22 cellular contexts compared by ENCODE assay signal in genomic region chr12:57027805-57028153, GRCh38. TPM values are rescaled to one million over a fixed set of nuclear protein-coding genes. Genes with fewer than 3 reads are reported as not detected.
DNase-seq lines count a peak whose midpoint lies in the region; ATAC-seq, FAIRE-seq and TF ChIP-seq lines count a peak whose summit lies in the region.
"Had no signal": no experiment of that assay in that cellular context is flagged by ENCODE, and none has a peak within 500 bp of the region (broad histone marks: within the 10 kb centered on the region; RNA-seq: fewer than 3 reads in every experiment).

No MANE protein-coding gene starts in this region.

- H3K9me3 ChIP-seq in Loucy (ENCODE audit: insufficient read depth, low read depth, low read length): no peaks in the 10 kb centered on the region
- H3K9me3 ChIP-seq: heart right ventricle, Peyer's patch, SK-N-SH, suprapubic skin had no signal

- peaks cover 42% of the 10 kb centered on the region for H3K4me1 Mint-ChIP-seq in activated CD8-positive, alpha-beta T cell treated with anti-CD3 and anti-CD28 coated beads for 36 hours (ENCODE audit: low read depth)
- peaks cover 35% of the 10 kb centered on the region for H3K4me1 Mint-ChIP-seq in activated CD8-positive, alpha-beta T cell treated with anti-CD3 and anti-CD28 coated beads, Interleukin-2, amount 10 ng/mL, durations not matched to agents 7 days and 5 days (ENCODE audit: low read depth)
- H3K4me1 Mint-ChIP-seq in activated T-helper 2 cell treated with anti-CD3 and anti-CD28 coated beads, Interferon-gamma antibody, Interleukin-2, Interleukin-4, amounts not matched to agents 10 μg/mL and 5 μg/mL and 100 μg/mL, durations not matched to agents 14 hours and 24 hours and 36 hours (ENCODE audit: low read depth): peaks cover 35% of the 10 kb centered on the region
- peaks cover 35 to 42% (median 41%) of the 10 kb centered on the region in 4 donors for H3K4me1 Mint-ChIP-seq in naive thymus-derived CD8-positive, alpha-beta T cell
- H3K4me1 Mint-ChIP-seq in chondrocyte (ENCODE audit: low read depth): no peaks in the 10 kb centered on the region

- peaks cover 37% of the 10 kb centered on the region for H3K4me1 ChIP-seq in Loucy (ENCODE audit: insufficient read depth, low read length, poor library complexity, severe bottlenecking)

- DNase-seq in activated CD8-positive, alpha-beta T cell treated with anti-CD3 and anti-CD28 coated beads for 36 hours: peak; percentile 28
- no peak for DNase-seq in activated CD8-positive, alpha-beta T cell treated with anti-CD3 and anti-CD28 coated beads, Interleukin-2, amount 10 ng/mL, durations not matched to agents 7 days and 5 days
- DNase-seq in activated T-helper 2 cell treated with anti-CD3 and anti-CD28 coated beads, Interferon-gamma antibody, Interleukin-2, Interleukin-4, amounts not matched to agents 10 μg/mL and 5 μg/mL and 100 μg/mL, durations not matched to agents 14 hours and 24 hours and 36 hours (ENCODE audit: low spot score): no peak
- peak in 1 of 10 donors; percentile 37 for DNase-seq in naive thymus-derived CD8-positive, alpha-beta T cell
- DNase-seq in GM19239 (ENCODE audit: insufficient read length, low spot score): no peak
- no peak for DNase-seq in chondrocyte (ENCODE audit: low spot score)
- DNase-seq: COR-L47, heart right ventricle, NCI-H146, NCI-H774 had no signal

- H3K4me2 ChIP-seq in Loucy (ENCODE audit: low read depth, low read length, poor library complexity, severe bottlenecking): no peak overlapping the region
- H3K4me2 ChIP-seq: SK-N-SH had no signal

- H2AFZ ChIP-seq in Loucy (ENCODE audit: low read length): no peak overlapping the region

- H3K36me3 Mint-ChIP-seq in activated CD8-positive, alpha-beta T cell treated with anti-CD3 and anti-CD28 coated beads for 36 hours (ENCODE audit: low read depth): no peaks in the 10 kb centered on the region
- H3K36me3 Mint-ChIP-seq in activated CD8-positive, alpha-beta T cell treated with anti-CD3 and anti-CD28 coated beads, Interleukin-2, amount 10 ng/mL, durations not matched to agents 7 days and 5 days (ENCODE audit: low read depth): no peaks in the 10 kb centered on the region
- H3K36me3 Mint-ChIP-seq in activated T-helper 2 cell treated with anti-CD3 and anti-CD28 coated beads, Interferon-gamma antibody, Interleukin-2, Interleukin-4, amounts not matched to agents 10 μg/mL and 5 μg/mL and 100 μg/mL, durations not matched to agents 14 hours and 24 hours and 36 hours (ENCODE audit: low read depth): no peaks in the 10 kb centered on the region
- H3K36me3 Mint-ChIP-seq in naive thymus-derived CD8-positive, alpha-beta T cell: no peaks in the 10 kb centered on the region
- no peaks in the 10 kb centered on the region for H3K36me3 Mint-ChIP-seq in chondrocyte (ENCODE audit: low read depth)
- H3K36me3 Mint-ChIP-seq: mesothelial cell of epicardium had no signal

- H3K27me3 Mint-ChIP-seq in activated CD8-positive, alpha-beta T cell treated with anti-CD3 and anti-CD28 coated beads for 36 hours: no peaks in the 10 kb centered on the region
- H3K27me3 Mint-ChIP-seq in activated CD8-positive, alpha-beta T cell treated with anti-CD3 and anti-CD28 coated beads, Interleukin-2, amount 10 ng/mL, durations not matched to agents 7 days and 5 days (ENCODE audit: low read depth): peaks cover 2% of the 10 kb centered on the region
- no peaks in the 10 kb centered on the region for H3K27me3 Mint-ChIP-seq in activated T-helper 2 cell treated with anti-CD3 and anti-CD28 coated beads, Interferon-gamma antibody, Interleukin-2, Interleukin-4, amounts not matched to agents 10 μg/mL and 5 μg/mL and 100 μg/mL, durations not matched to agents 14 hours and 24 hours and 36 hours (ENCODE audit: low read depth)
- no peaks in the 10 kb centered on the region for H3K27me3 Mint-ChIP-seq in naive thymus-derived CD8-positive, alpha-beta T cell
- peaks cover 48% of the 10 kb centered on the region for H3K27me3 Mint-ChIP-seq in chondrocyte (ENCODE audit: low read depth)

- FAIRE-seq in GM19239 (lab: Jason Lieb, UNC): no peak
- FAIRE-seq: H54, TTC549 had no signal

- no peaks in the 10 kb centered on the region for H3K36me3 ChIP-seq in Loucy (ENCODE audit: insufficient read depth, low read length)
- H3K36me3 ChIP-seq: cardiac muscle cell, heart right ventricle, suprapubic skin had no signal

- no peaks in the 10 kb centered on the region for H3K9me3 Mint-ChIP-seq in activated CD8-positive, alpha-beta T cell treated with anti-CD3 and anti-CD28 coated beads for 36 hours
- H3K9me3 Mint-ChIP-seq in activated CD8-positive, alpha-beta T cell treated with anti-CD3 and anti-CD28 coated beads, Interleukin-2, amount 10 ng/mL, durations not matched to agents 7 days and 5 days (ENCODE audit: insufficient read depth): no peaks in the 10 kb centered on the region
- H3K9me3 Mint-ChIP-seq in activated T-helper 2 cell treated with anti-CD3 and anti-CD28 coated beads, Interferon-gamma antibody, Interleukin-2, Interleukin-4, amounts not matched to agents 10 μg/mL and 5 μg/mL and 100 μg/mL, durations not matched to agents 14 hours and 24 hours and 36 hours: no peaks in the 10 kb centered on the region
- no peaks in the 10 kb centered on the region for H3K9me3 Mint-ChIP-seq in naive thymus-derived CD8-positive, alpha-beta T cell
- H3K9me3 Mint-ChIP-seq in chondrocyte (ENCODE audit: low read depth): no peaks in the 10 kb centered on the region
- H3K9me3 Mint-ChIP-seq: mesothelial cell of epicardium had no signal

- H3K27me3 ChIP-seq in Loucy (ENCODE audit: insufficient read depth, low read length, poor library complexity, severe bottlenecking): no peaks in the 10 kb centered on the region
- H3K27me3 ChIP-seq: cardiac muscle cell, Peyer's patch, suprapubic skin had no signal

- H3K9me2 ChIP-seq in Loucy (replicated peaks; ENCODE audit: low read depth, low read length): no peaks in the 10 kb centered on the region
- H3K9me2 ChIP-seq: SK-N-SH had no signal

- no peaks in the 10 kb centered on the region for H3F3A ChIP-seq in Loucy (ENCODE audit: low read depth)

- intact Hi-C loops in activated CD8-positive, alpha-beta T cell treated with anti-CD3 and anti-CD28 coated beads for 36 hours (cut with micrococcal nuclease): no loop called here
- intact Hi-C loops in activated T-helper 2 cell treated with anti-CD3 and anti-CD28 coated beads, Interferon-gamma antibody, Interleukin-2, Interleukin-4, amounts not matched to agents 10 μg/mL and 5 μg/mL and 100 μg/mL, durations not matched to agents 14 hours and 24 hours and 36 hours (cut with micrococcal nuclease): loop anchor here (2.0 kb wide), 1 partner anchor 17 kb away; no protein-coding TSS in a partner anchor

- POLR2A ChIA-PET in activated CD8-positive, alpha-beta T cell treated with anti-CD3 and anti-CD28 coated beads for 36 hours (lab: Charles Lee): interaction anchor here (0.7 to 3.7 kb wide), 8 partner anchors 9 to 270 kb away, joined by 3 to 15 read pairs (median 5); partner anchors contain the start of genes NAB2, STAT6 and ZBTB39
- POLR2A ChIA-PET in activated CD8-positive, alpha-beta T cell treated with anti-CD3 and anti-CD28 coated beads, Interleukin-2, amount 10 ng/mL, durations not matched to agents 7 days and 5 days (lab: Charles Lee): interaction anchor here (0.7 to 1.3 kb wide), 6 partner anchors 16 to 405 kb away, joined by 3 to 5 read pairs (median 3); partner anchors contain the start of gene NACA
- POLR2A ChIA-PET in naive thymus-derived CD8-positive, alpha-beta T cell (lab: Charles Lee): interaction anchor here (0.5 to 2.0 kb wide), 5 partner anchors 13 to 264 kb away, joined by 3 to 6 read pairs (median 5); partner anchors contain the start of gene STAT6

- ATAC-seq in activated CD8-positive, alpha-beta T cell treated with anti-CD3 and anti-CD28 coated beads for 36 hours: peak; percentile 61
- ATAC-seq in activated CD8-positive, alpha-beta T cell treated with anti-CD3 and anti-CD28 coated beads, Interleukin-2, amount 10 ng/mL, durations not matched to agents 7 days and 5 days: no peak
- no peak for ATAC-seq in naive thymus-derived CD8-positive, alpha-beta T cell
- ATAC-seq in GM21529 (IDR thresholded peaks at IDR 0.05; ENCODE audit: unreplicated experiment): no peak

- no peak overlapping the region for H3K4me3 ChIP-seq in Loucy (ENCODE audit: low read length, poor library complexity, severe bottlenecking)
- H3K4me3 ChIP-seq: cardiac muscle cell, heart right ventricle, Peyer's patch, suprapubic skin had no signal

- no peaks in the 10 kb centered on the region for H3K79me2 ChIP-seq in Loucy (ENCODE audit: insufficient read depth, low read length)

- no peak for TF ChIP-seq CTCF in activated CD8-positive, alpha-beta T cell treated with anti-CD3 and anti-CD28 coated beads for 36 hours (IDR thresholded peaks at IDR 0.05)
- TF ChIP-seq CTCF in Loucy (conservative IDR thresholded peaks at IDR 0.05; ENCODE audit: low read length) (no peak), chondrocyte (IDR thresholded peaks at IDR 0.05) (no peak)

- peak overlapping the region; percentile 28 for H3K9ac ChIP-seq in Loucy (ENCODE audit: low read depth, low read length, poor library complexity, severe bottlenecking)
- H3K9ac ChIP-seq: SK-N-SH had no signal

- peak overlapping the region; percentile 6 for H3K4me3 Mint-ChIP-seq in activated CD8-positive, alpha-beta T cell treated with anti-CD3 and anti-CD28 coated beads for 36 hours
- no peak overlapping the region for H3K4me3 Mint-ChIP-seq in activated CD8-positive, alpha-beta T cell treated with anti-CD3 and anti-CD28 coated beads, Interleukin-2, amount 10 ng/mL, durations not matched to agents 7 days and 5 days
- no peak overlapping the region for H3K4me3 Mint-ChIP-seq in activated T-helper 2 cell treated with anti-CD3 and anti-CD28 coated beads, Interferon-gamma antibody, Interleukin-2, Interleukin-4, amounts not matched to agents 10 μg/mL and 5 μg/mL and 100 μg/mL, durations not matched to agents 14 hours and 24 hours and 36 hours (ENCODE audit: low read depth)
- H3K4me3 Mint-ChIP-seq in naive thymus-derived CD8-positive, alpha-beta T cell: peak overlapping the region in 6 of 10 donors; percentile 22 to 73 (median 52)
- no peak overlapping the region for H3K4me3 Mint-ChIP-seq in chondrocyte (ENCODE audit: unreplicated experiment)
- H3K4me3 Mint-ChIP-seq: mesothelial cell of epicardium had no signal

- no peaks in the 10 kb centered on the region for H4K20me1 ChIP-seq in Loucy (ENCODE audit: insufficient read depth, low read length, poor library complexity, severe bottlenecking)

- CTCF ChIA-PET in activated CD8-positive, alpha-beta T cell treated with anti-CD3 and anti-CD28 coated beads for 36 hours (lab: Charles Lee): interaction anchor here (0.6 to 3.1 kb wide), 13 partner anchors 10 to 217 kb away, joined by 3 to 21 read pairs (median 4); partner anchors contain the start of genes STAT6 and TAC3
- CTCF ChIA-PET in activated CD8-positive, alpha-beta T cell treated with anti-CD3 and anti-CD28 coated beads, Interleukin-2, amount 10 ng/mL, durations not matched to agents 7 days and 5 days (lab: Charles Lee): interaction anchor here (0.8 to 16.8 kb wide), 11 partner anchors 10 to 270 kb away, joined by 3 to 229 read pairs (median 7); partner anchors contain the start of genes STAT6 and ZBTB39

- peak overlapping the region; percentile 90 for H3K27ac Mint-ChIP-seq in activated CD8-positive, alpha-beta T cell treated with anti-CD3 and anti-CD28 coated beads for 36 hours
- H3K27ac Mint-ChIP-seq in activated CD8-positive, alpha-beta T cell treated with anti-CD3 and anti-CD28 coated beads, Interleukin-2, amount 10 ng/mL, durations not matched to agents 7 days and 5 days: no peak overlapping the region
- H3K27ac Mint-ChIP-seq in activated T-helper 2 cell treated with anti-CD3 and anti-CD28 coated beads, Interferon-gamma antibody, Interleukin-2, Interleukin-4, amounts not matched to agents 10 μg/mL and 5 μg/mL and 100 μg/mL, durations not matched to agents 14 hours and 24 hours and 36 hours: peak overlapping the region; percentile 81
- H3K27ac Mint-ChIP-seq in naive thymus-derived CD8-positive, alpha-beta T cell: peak overlapping the region; percentile 0 to 91 (median 78)
- H3K27ac Mint-ChIP-seq in chondrocyte (ENCODE audit: unreplicated experiment): no peak overlapping the region
- H3K27ac Mint-ChIP-seq: mesothelial cell of epicardium had no signal

RNA-seq across cellular contexts. Expression of gene TAC3, which starts 11.4 kb away (rescaled TPM):
- total RNA-seq in activated CD8-positive, alpha-beta T cell treated with anti-CD3 and anti-CD28 coated beads for 36 hours: under 1 TPM; 0.34 to 0.54 TPM
- not detected for total RNA-seq in activated CD8-positive, alpha-beta T cell treated with anti-CD3 and anti-CD28 coated beads, Interleukin-2, amount 10 ng/mL, durations not matched to agents 7 days and 5 days
- not detected in 2 replicates for total RNA-seq in activated T-helper 2 cell treated with anti-CD3 and anti-CD28 coated beads, Interferon-gamma antibody, Interleukin-2, Interleukin-4, amounts not matched to agents 10 μg/mL and 5 μg/mL and 100 μg/mL, durations not matched to agents 14 hours and 24 hours and 36 hours
- not detected for total RNA-seq in naive thymus-derived CD8-positive, alpha-beta T cell
- polyA plus RNA-seq in naive thymus-derived CD8-positive, alpha-beta T cell: not detected
- not detected in 3 replicates for total RNA-seq in chondrocyte
- total RNA-seq: heart right ventricle, HT-29, kidney epithelial cell, M059J, suprapubic skin had no signal
- polyA plus RNA-seq: heart right ventricle, SK-N-SH had no signal

RNA-seq across cellular contexts. Expression of gene ZBTB39, which starts 21.4 kb away (rescaled TPM):
- total RNA-seq in activated CD8-positive, alpha-beta T cell treated with anti-CD3 and anti-CD28 coated beads for 36 hours: 1 to 10 TPM; 5.1 to 5.5 TPM
- 1 to 10 TPM; 7.7 to 8.2 TPM for total RNA-seq in activated CD8-positive, alpha-beta T cell treated with anti-CD3 and anti-CD28 coated beads, Interleukin-2, amount 10 ng/mL, durations not matched to agents 7 days and 5 days
- 10.5 and 10.6 TPM in 2 replicates for total RNA-seq in activated T-helper 2 cell treated with anti-CD3 and anti-CD28 coated beads, Interferon-gamma antibody, Interleukin-2, Interleukin-4, amounts not matched to agents 10 μg/mL and 5 μg/mL and 100 μg/mL, durations not matched to agents 14 hours and 24 hours and 36 hours
- 10 to 100 TPM; 10.6 to 11.2 TPM for total RNA-seq in naive thymus-derived CD8-positive, alpha-beta T cell
- 1 to 10 TPM; 1.7 to 2.8 (median 1.9) TPM for polyA plus RNA-seq in naive thymus-derived CD8-positive, alpha-beta T cell
- 5.8 to 6.1 TPM (median 6.0 TPM) in 3 replicates for total RNA-seq in chondrocyte

RNA-seq across cellular contexts. Expression of gene MYO1A, which starts 22.1 kb away (rescaled TPM):
- 1 to 10 TPM; 2.1 to 2.6 TPM for total RNA-seq in activated CD8-positive, alpha-beta T cell treated with anti-CD3 and anti-CD28 coated beads for 36 hours
- total RNA-seq in activated CD8-positive, alpha-beta T cell treated with anti-CD3 and anti-CD28 coated beads, Interleukin-2, amount 10 ng/mL, durations not matched to agents 7 days and 5 days: 1 to 10 TPM; 1.3 to 1.4 TPM
- 2.4 and 4.2 TPM in 2 replicates for total RNA-seq in activated T-helper 2 cell treated with anti-CD3 and anti-CD28 coated beads, Interferon-gamma antibody, Interleukin-2, Interleukin-4, amounts not matched to agents 10 μg/mL and 5 μg/mL and 100 μg/mL, durations not matched to agents 14 hours and 24 hours and 36 hours
- 1 to 10 TPM in 1 of 2 experiments, under 1 TPM in 1; 0.39 to 1.1 TPM for total RNA-seq in naive thymus-derived CD8-positive, alpha-beta T cell
- polyA plus RNA-seq in naive thymus-derived CD8-positive, alpha-beta T cell: under 1 TPM in 1 of 3 donors, not detected in 2; 0.05 TPM
- total RNA-seq in chondrocyte: 0.48 TPM in 1 of 3 replicates, not detected in the others
- total RNA-seq: cardiac muscle cell, kidney epithelial cell, M059J had no signal
- polyA plus RNA-seq: SK-N-SH had no signal

RNA-seq across cellular contexts. Expression of gene NEMP1, which starts 50.8 kb away (rescaled TPM):
- total RNA-seq in activated CD8-positive, alpha-beta T cell treated with anti-CD3 and anti-CD28 coated beads for 36 hours: 10 to 100 TPM; 76.1 to 80.6 TPM
- total RNA-seq in activated CD8-positive, alpha-beta T cell treated with anti-CD3 and anti-CD28 coated beads, Interleukin-2, amount 10 ng/mL, durations not matched to agents 7 days and 5 days: 10 to 100 TPM; 56.4 to 56.9 TPM
- total RNA-seq in activated T-helper 2 cell treated with anti-CD3 and anti-CD28 coated beads, Interferon-gamma antibody, Interleukin-2, Interleukin-4, amounts not matched to agents 10 μg/mL and 5 μg/mL and 100 μg/mL, durations not matched to agents 14 hours and 24 hours and 36 hours: 79.8 and 86.7 TPM in 2 replicates
- 10 to 100 TPM; 27.8 to 29.5 TPM for total RNA-seq in naive thymus-derived CD8-positive, alpha-beta T cell
- polyA plus RNA-seq in naive thymus-derived CD8-positive, alpha-beta T cell: 1 to 10 TPM; 2.6 to 5.5 (median 4.1) TPM
- total RNA-seq in chondrocyte: 11.7 to 14.7 TPM (median 12.9 TPM) in 3 replicates

Comparison
In these comparisons a context has a peak if more than half of its experiments do, and no peak if none do; other contexts are left out.
1. H3K27ac Mint-ChIP-seq: peak in activated CD8-positive, alpha-beta T cell treated with anti-CD3 and anti-CD28 coated beads for 36 hours (single experiment), activated T-helper 2 cell treated with anti-CD3 and anti-CD28 coated beads, Interferon-gamma antibody, Interleukin-2, Interleukin-4, amounts not matched to agents 10 μg/mL and 5 μg/mL and 100 μg/mL, durations not matched to agents 14 hours and 24 hours and 36 hours (single experiment) and naive thymus-derived CD8-positive, alpha-beta T cell (10 of 10); none in activated CD8-positive, alpha-beta T cell treated with anti-CD3 and anti-CD28 coated beads, Interleukin-2, amount 10 ng/mL, durations not matched to agents 7 days and 5 days (single experiment) and chondrocyte (single experiment).
2. H3K4me3 Mint-ChIP-seq: peak in activated CD8-positive, alpha-beta T cell treated with anti-CD3 and anti-CD28 coated beads for 36 hours (single experiment) and naive thymus-derived CD8-positive, alpha-beta T cell (6 of 10); none in activated CD8-positive, alpha-beta T cell treated with anti-CD3 and anti-CD28 coated beads, Interleukin-2, amount 10 ng/mL, durations not matched to agents 7 days and 5 days (single experiment), activated T-helper 2 cell treated with anti-CD3 and anti-CD28 coated beads, Interferon-gamma antibody, Interleukin-2, Interleukin-4, amounts not matched to agents 10 μg/mL and 5 μg/mL and 100 μg/mL, durations not matched to agents 14 hours and 24 hours and 36 hours (single experiment) and chondrocyte (single experiment).